In genomic region chr10:70543911-70544310, GRCh38 we compare ENCODE assay signal across 31 cellular contexts. TPM values are rescaled to one million over a fixed set of nuclear protein-coding genes. Genes with fewer than 3 reads are reported as not detected.
"Had no signal": no experiment of that assay in that cellular context is flagged by ENCODE, and none has a peak within 500 bp of the region (broad histone marks: within the 10 kb centered on the region; RNA-seq: fewer than 3 reads in every experiment).

No MANE protein-coding gene starts in this region.

- H3K4me1 Mint-ChIP-seq: activated CD8-positive, alpha-beta memory T cell treated with anti-CD3 and anti-CD28 coated beads, Interleukin-2, amount 10 ng/mL, durations not matched to agents 7 days and 5 days; WTC11 had no signal

- H3K9me3 Mint-ChIP-seq: activated T-helper 2 cell treated with anti-CD3 and anti-CD28 coated beads, Interferon-gamma antibody, Interleukin-2, Interleukin-4, amounts not matched to agents 10 μg/mL and 5 μg/mL and 100 μg/mL, durations not matched to agents 14 hours and 24 hours and 36 hours; natural killer cell treated with Interleukin-12 subunit alpha and Interleukin-12 subunit beta and Interleukin-15 and Interleukin-18, amount 100 ng/mL, for 72 hours; WTC11 had no signal

- H3K9me3 ChIP-seq: body of pancreas, esophagus squamous epithelium, left ventricle myocardium inferior, mucosa of descending colon, ovary, stomach, thyroid gland, upper lobe of left lung had no signal

- H3K4me1 ChIP-seq: body of pancreas, esophagus squamous epithelium had no signal

- H3K27me3 Mint-ChIP-seq: activated naive CD8-positive, alpha-beta T cell; progenitor cell of endocrine pancreas had no signal

- ATAC-seq: activated CD8-positive, alpha-beta memory T cell treated with anti-CD3 and anti-CD28 coated beads, Interleukin-2, amount 10 ng/mL, durations not matched to agents 7 days and 5 days; activated CD8-positive, alpha-beta T cell treated with anti-CD3 and anti-CD28 coated beads, Interleukin-2, amount 10 ng/mL, durations not matched to agents 7 days and 5 days; body of pancreas; mucosa of descending colon; sciatic nerve; T-helper 17 cell; WTC11 had no signal

- H3K4me3 Mint-ChIP-seq: activated CD8-positive, alpha-beta memory T cell treated with anti-CD3 and anti-CD28 coated beads, Interleukin-2, amount 10 ng/mL, durations not matched to agents 7 days and 5 days; activated CD8-positive, alpha-beta T cell treated with anti-CD3 and anti-CD28 coated beads, Interleukin-2, amount 10 ng/mL, durations not matched to agents 7 days and 5 days; activated naive CD8-positive, alpha-beta T cell; natural killer cell treated with Interleukin-12 subunit alpha and Interleukin-12 subunit beta and Interleukin-15 and Interleukin-18, amount 100 ng/mL, for 72 hours; T-helper 17 cell; WTC11 had no signal

- DNase-seq: activated CD8-positive, alpha-beta memory T cell treated with anti-CD3 and anti-CD28 coated beads, Interleukin-2, amount 10 ng/mL, durations not matched to agents 7 days and 5 days; activated CD8-positive, alpha-beta T cell treated with anti-CD3 and anti-CD28 coated beads, Interleukin-2, amount 10 ng/mL, durations not matched to agents 7 days and 5 days; activated T-cell treated with anti-CD3 and anti-CD28 coated beads, Interleukin-2, amount 50 U/mL, for 48 hours; anterior cingulate cortex; body of pancreas; esophagus squamous epithelium; foreskin melanocyte; left ventricle myocardium inferior; mucosa of descending colon; ovary; retina; stimulated activated CD4-positive, alpha-beta T cell treated with anti-CD3 and anti-CD28 coated beads, Interleukin-12 subunit alpha, Interleukin-12 subunit beta, amount 100 ng/mL, for 4 hours; stimulated activated CD4-positive, alpha-beta T cell treated with anti-CD3 and anti-CD28 coated beads, Interleukin-4, amount 100 ng/mL, for 1 hour; stomach; T-helper 17 cell; T1000; thyroid gland; upper lobe of left lung had no signal

- H3K27ac Mint-ChIP-seq: activated CD8-positive, alpha-beta memory T cell treated with anti-CD3 and anti-CD28 coated beads, Interleukin-2, amount 10 ng/mL, durations not matched to agents 7 days and 5 days; activated CD8-positive, alpha-beta T cell treated with anti-CD3 and anti-CD28 coated beads, Interleukin-2, amount 10 ng/mL, durations not matched to agents 7 days and 5 days; activated naive CD8-positive, alpha-beta T cell; activated T-helper 2 cell treated with anti-CD3 and anti-CD28 coated beads, Interferon-gamma antibody, Interleukin-2, Interleukin-4, amounts not matched to agents 10 μg/mL and 5 μg/mL and 100 μg/mL, durations not matched to agents 14 hours and 24 hours and 36 hours; natural killer cell treated with Interleukin-12 subunit alpha and Interleukin-12 subunit beta and Interleukin-15 and Interleukin-18, amount 100 ng/mL, for 72 hours; progenitor cell of endocrine pancreas; T-helper 17 cell had no signal

- H3K27me3 ChIP-seq: body of pancreas, cardiac muscle cell, esophagus squamous epithelium, ovary, stomach, thyroid gland, upper lobe of left lung had no signal

- H3K27ac ChIP-seq: body of pancreas, cardiac muscle cell, epithelial cell of prostate, esophagus squamous epithelium, left ventricle myocardium inferior, ovary, skin epidermis, stomach, thyroid gland, upper lobe of left lung had no signal

- H3K36me3 Mint-ChIP-seq: activated CD8-positive, alpha-beta memory T cell treated with anti-CD3 and anti-CD28 coated beads, Interleukin-2, amount 10 ng/mL, durations not matched to agents 7 days and 5 days; activated naive CD8-positive, alpha-beta T cell; natural killer cell treated with Interleukin-12 subunit alpha and Interleukin-12 subunit beta and Interleukin-15 and Interleukin-18, amount 100 ng/mL, for 72 hours; WTC11 had no signal

- H3K4me3 ChIP-seq: body of pancreas, cardiac muscle cell, esophagus squamous epithelium, left ventricle myocardium inferior, lung, mucosa of descending colon, ovary, skin epidermis, stomach, thyroid gland, upper lobe of left lung had no signal

- H3K36me3 ChIP-seq: cardiac muscle cell, ovary, thyroid gland had no signal

RNA-seq across cellular contexts. Expression of gene PRF1, which starts 58.6 kb away (rescaled TPM):
- total RNA-seq: cardiac muscle cell, chondrocyte, glomerular endothelial cell, myocyte, progenitor cell of endocrine pancreas had no signal
- polyA plus RNA-seq: cardiac muscle cell had no signal
